21 cellular contexts compared by ENCODE assay signal in the genomic region with DNA sequence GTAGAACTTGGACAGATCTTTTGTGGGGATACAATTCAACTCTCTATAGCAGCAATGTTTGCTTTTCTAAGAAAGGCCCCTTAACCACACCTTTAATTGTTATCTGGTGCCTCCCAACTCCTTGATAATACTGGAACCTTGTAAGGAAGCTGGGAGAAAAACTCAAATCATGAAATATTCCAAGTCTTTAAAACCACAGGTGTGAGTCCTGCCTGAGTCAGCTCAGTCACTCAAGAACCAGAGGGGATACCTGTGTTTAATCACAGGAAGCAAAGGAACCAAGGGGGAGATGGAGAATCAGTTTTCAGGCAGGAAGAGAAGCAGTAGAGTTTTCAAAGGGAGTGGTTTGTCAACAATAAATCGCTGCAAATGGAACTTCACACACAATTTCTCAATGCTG.
"Had no signal": no experiment of that assay in that cellular context is flagged by ENCODE, and none has a peak within 500 bp of the region (broad histone marks: within the 10 kb centered on the region; RNA-seq: fewer than 3 reads in every experiment).

No MANE protein-coding gene starts in this region.

- H3K4me1 ChIP-seq: ascending aorta, breast epithelium, right atrium auricular region had no signal

- DNase-seq: activated CD4-positive, alpha-beta T cell treated with anti-CD3 and anti-CD28 coated beads for 1 hour; activated CD4-positive, alpha-beta T cell treated with anti-CD3 and anti-CD28 coated beads, Interleukin-2, amount 50 U/mL, for 4 hours; activated naive CD4-positive, alpha-beta T cell treated with Interleukin-2 at 50 U/mL for 16 hours; activated naive CD8-positive, alpha-beta T cell treated with anti-CD3 and anti-CD28 coated beads, Interleukin-2, amount 50 U/mL, for 24 hours; effector memory CD8-positive, alpha-beta T cell; erythroblast; kidney; left ventricle myocardium superior; mesenchymal stem cell; nucleus accumbens; stimulated activated CD4-positive, alpha-beta T cell treated with anti-CD3 and anti-CD28 coated beads, Interleukin-15, amount 100 ng/mL, for 24 hours; stimulated activated CD4-positive, alpha-beta T cell treated with anti-CD3 and anti-CD28 coated beads, Interleukin-4, amount 100 ng/mL, for 24 hours; stimulated activated naive CD4-positive, alpha-beta T cell treated with Interleukin-2 at 50 U/mL for 16 hours; substantia nigra; trophoblast cell had no signal

- H3K27me3 ChIP-seq: ascending aorta, breast epithelium, right atrium auricular region had no signal

- H3K27ac ChIP-seq: ascending aorta, breast epithelium, right atrium auricular region had no signal

- H3K27ac Mint-ChIP-seq: activated naive CD8-positive, alpha-beta T cell treated with anti-CD3 and anti-CD28 coated beads, Interleukin-2, amount 50 U/mL, for 24 hours; activated T-helper 17 cell treated with anti-CD3 and anti-CD28 coated beads, Interleukin-2, amount 50 U/mL, for 72 hours; dendritic cell treated with granulocyte-macrophage colony-stimulating factor and Interleukin-4, amounts not matched to agents 40 ng/mL and 50 ng/mL, for 4 days; effector memory CD8-positive, alpha-beta T cell; natural killer cell treated with Interleukin-12 subunit alpha and Interleukin-12 subunit beta and Interleukin-15 and Interleukin-18, amount 100 ng/mL, for 72 hours had no signal

- H3K4me3 Mint-ChIP-seq: activated naive CD8-positive, alpha-beta T cell treated with anti-CD3 and anti-CD28 coated beads, Interleukin-2, amount 50 U/mL, for 24 hours; activated T-helper 17 cell treated with anti-CD3 and anti-CD28 coated beads, Interleukin-2, amount 50 U/mL, for 72 hours; dendritic cell treated with granulocyte-macrophage colony-stimulating factor and Interleukin-4, amounts not matched to agents 40 ng/mL and 50 ng/mL, for 4 days; effector memory CD8-positive, alpha-beta T cell; natural killer cell treated with Interleukin-12 subunit alpha and Interleukin-12 subunit beta and Interleukin-15 and Interleukin-18, amount 100 ng/mL, for 72 hours had no signal

- H3K27me3 Mint-ChIP-seq: activated naive CD8-positive, alpha-beta T cell treated with anti-CD3 and anti-CD28 coated beads, Interleukin-2, amount 50 U/mL, for 24 hours; activated T-helper 17 cell treated with anti-CD3 and anti-CD28 coated beads, Interleukin-2, amount 50 U/mL, for 72 hours had no signal

- H3K9me3 ChIP-seq: ascending aorta, breast epithelium, right atrium auricular region had no signal

- H3K36me3 ChIP-seq: ascending aorta, breast epithelium, right atrium auricular region had no signal

- ATAC-seq: activated naive CD8-positive, alpha-beta T cell treated with anti-CD3 and anti-CD28 coated beads, Interleukin-2, amount 50 U/mL, for 24 hours; activated T-helper 17 cell treated with anti-CD3 and anti-CD28 coated beads, Interleukin-2, amount 50 U/mL, for 72 hours; effector memory CD8-positive, alpha-beta T cell; left ventricle myocardium superior; natural killer cell treated with Interleukin-12 subunit alpha and Interleukin-12 subunit beta and Interleukin-15 and Interleukin-18, amount 100 ng/mL, for 72 hours had no signal

- H3K9me3 Mint-ChIP-seq: activated naive CD8-positive, alpha-beta T cell treated with anti-CD3 and anti-CD28 coated beads, Interleukin-2, amount 50 U/mL, for 24 hours; activated T-helper 17 cell treated with anti-CD3 and anti-CD28 coated beads, Interleukin-2, amount 50 U/mL, for 72 hours; dendritic cell treated with granulocyte-macrophage colony-stimulating factor and Interleukin-4, amounts not matched to agents 40 ng/mL and 50 ng/mL, for 4 days; effector memory CD8-positive, alpha-beta T cell; natural killer cell treated with Interleukin-12 subunit alpha and Interleukin-12 subunit beta and Interleukin-15 and Interleukin-18, amount 100 ng/mL, for 72 hours had no signal

- H3K4me3 ChIP-seq: ascending aorta, breast epithelium, right atrium auricular region had no signal

- H3K36me3 Mint-ChIP-seq: natural killer cell treated with Interleukin-12 subunit alpha and Interleukin-12 subunit beta and Interleukin-15 and Interleukin-18, amount 100 ng/mL, for 72 hours had no signal
